9 cellular contexts compared by ENCODE assay signal in the genomic region with DNA sequence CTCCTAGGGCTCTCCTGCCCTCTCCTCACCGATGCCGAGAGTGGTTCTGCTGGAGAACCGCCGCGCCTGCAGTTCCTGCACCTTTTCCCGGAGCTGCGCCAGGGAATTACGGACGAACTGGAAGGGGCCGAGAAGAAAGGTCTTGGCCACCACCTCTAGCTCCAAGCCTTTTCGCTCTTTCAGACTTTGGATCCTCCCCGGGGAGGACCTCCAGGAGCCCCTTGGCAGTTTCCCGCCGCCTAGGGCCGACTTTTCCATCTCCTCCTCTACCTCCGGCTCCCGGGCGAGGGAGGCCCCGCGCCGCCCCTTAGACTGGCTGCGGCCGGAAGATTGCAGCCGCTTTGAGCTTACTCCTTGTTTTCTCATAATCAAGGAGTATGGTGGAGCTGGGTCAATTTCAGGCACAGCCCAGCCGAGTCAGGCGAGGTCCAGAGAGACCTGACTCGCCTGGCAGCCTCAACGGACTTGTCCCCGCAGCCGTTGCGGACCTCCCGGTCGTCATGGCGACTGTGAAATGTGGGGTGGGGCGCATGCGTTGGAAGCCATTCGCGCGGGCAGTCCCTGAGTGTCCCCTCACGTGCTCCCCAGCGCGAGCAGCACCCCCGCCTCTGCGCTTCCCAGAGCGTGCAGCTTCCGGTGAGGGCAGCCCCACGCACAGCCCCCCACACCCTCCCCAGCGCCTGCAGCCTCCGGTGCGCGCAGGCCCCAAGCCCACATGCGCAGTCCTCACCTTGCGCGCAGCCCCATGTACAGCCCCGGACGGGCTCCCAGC. TPM values are rescaled to one million over a fixed set of nuclear protein-coding genes. Genes with fewer than 3 reads are reported as not detected.
DNase-seq lines count a peak whose midpoint lies in the region; ATAC-seq and TF ChIP-seq lines count a peak whose summit lies in the region.
"Had no signal": no experiment of that assay in that cellular context is flagged by ENCODE, and none has a peak within 500 bp of the region (broad histone marks: within the 10 kb centered on the region; RNA-seq: fewer than 3 reads in every experiment).

TSS of gene DPY19L2 (minus strand) at position 466 of the 772 bp plus-strand sequence. CDS start at position 366, 100 bp downstream.

- TF ChIP-seq EP300 in Ishikawa (IDR thresholded peaks at IDR 0.05; ENCODE audit: borderline replicate concordance), result no peak

- WGBS in iPS DF 6.9 (ENCODE audit: insufficient coverage, insufficient read length), result no CpG with 5 or more reads among the region's 56 CpGs

- H3K9me3 Mint-ChIP-seq in brain, result peaks cover 0 to 5% (median 0%) of the 10 kb centered on the region in 5 experiments

- peak within 1 kb of the TSS; percentile 59; the same call in 1 of the 2 replicates for H3K4me3 ChIP-seq in iPS DF 6.9 (ENCODE audit: low read length)

- H3K9me3 ChIP-seq in iPS DF 6.9 (ENCODE audit: control insufficient read depth, insufficient read depth, low read length), result no peaks in the 10 kb centered on the region

- H3K36me3 Mint-ChIP-seq in brain, result peaks cover 4% of the 10 kb centered on the region

- TF ChIP-seq CTCF in brain (conservative IDR thresholded peaks at IDR 0.05), result no peak

- peak; percentile 80 for ATAC-seq in GM19438 (IDR thresholded peaks at IDR 0.05; ENCODE audit: low read depth, unreplicated experiment)
- ATAC-seq: HCT116 had no signal

- no peak within 1 kb of the TSS for H3K27ac ChIP-seq in iPS DF 6.9 (ENCODE audit: low read length)

- no peaks in the 10 kb centered on the region for H3K27me3 ChIP-seq in iPS DF 6.9 (ENCODE audit: control insufficient read depth, insufficient read depth, low read length)

- no peak; the same call in 1 of the 2 replicates for TF ChIP-seq RAD21 in Ishikawa (IDR thresholded peaks at IDR 0.05; ENCODE audit: low read depth)

- peaks cover 55% of the 10 kb centered on the region for H3K4me1 Mint-ChIP-seq in brain

- H3K27ac Mint-ChIP-seq in brain, result peak within 1 kb of the TSS; percentile 42 to 91 (median 81)

- no peaks in the 10 kb centered on the region for H3K4me1 ChIP-seq in iPS DF 6.9 (ENCODE audit: control insufficient read depth, insufficient read depth, low read length)

- H3K27me3 Mint-ChIP-seq in brain, result peaks cover 7% of the 10 kb centered on the region

- no peaks in the 10 kb centered on the region for H3K36me3 ChIP-seq in iPS DF 6.9 (ENCODE audit: control insufficient read depth, insufficient read depth, low read length)

- peak; percentile 36 to 45 for DNase-seq in AML-193 (lab: John Stamatoyannopoulos, UW)
- DNase-seq in T-helper 2 cell, result peak in 3 of 5 experiments; percentile 15 to 64 (median 45)
- peak; percentile 43 for DNase-seq in iPS DF 6.9 (ENCODE audit: low read depth, low spot score)
- peak; percentile 97 for DNase-seq in retina
- DNase-seq in 8988T, result no peak

- H3K4me3 Mint-ChIP-seq in brain, result peak within 1 kb of the TSS; percentile 91 to 94 (median 92)

TF ChIP-seq in Ishikawa, 13 proteins besides CTCF, POLR2A, EP300 and RAD21:
- TF ChIP-seq TEAD4 (IDR thresholded peaks at IDR 0.05) (no peak), ZBTB7A (IDR thresholded peaks at IDR 0.05; ENCODE audit: low read depth) (peak; percentile 72), FOXM1 (IDR thresholded peaks at IDR 0.05; ENCODE audit: borderline replicate concordance, low read depth) (no peak), TCF12 (IDR thresholded peaks at IDR 0.05; ENCODE audit: low read depth) (no peak), EGR1 (IDR thresholded peaks at IDR 0.05) (no peak), TAF1 (IDR thresholded peaks at IDR 0.05; ENCODE audit: low read depth) (0 out of 2 replicates have a peak, but pooled peaks have one; percentile 39), NFIC (IDR thresholded peaks at IDR 0.05) (no peak), YY1 (IDR thresholded peaks at IDR 0.05; ENCODE audit: low read depth) (peak; percentile 75), CREB1 (IDR thresholded peaks at IDR 0.05; ENCODE audit: low read depth) (no peak), CEBPB (IDR thresholded peaks at IDR 0.05) (no peak)
- TF ChIP-seq, protein P1, sequence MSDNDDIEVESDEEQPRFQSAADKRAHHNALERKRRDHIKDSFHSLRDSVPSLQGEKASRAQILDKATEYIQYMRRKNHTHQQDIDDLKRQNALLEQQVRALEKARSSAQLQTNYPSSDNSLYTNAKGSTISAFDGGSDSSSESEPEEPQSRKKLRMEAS (IDR thresholded peaks at IDR 0.05), result peak; percentile 93
- TF ChIP-seq, protein P2, sequence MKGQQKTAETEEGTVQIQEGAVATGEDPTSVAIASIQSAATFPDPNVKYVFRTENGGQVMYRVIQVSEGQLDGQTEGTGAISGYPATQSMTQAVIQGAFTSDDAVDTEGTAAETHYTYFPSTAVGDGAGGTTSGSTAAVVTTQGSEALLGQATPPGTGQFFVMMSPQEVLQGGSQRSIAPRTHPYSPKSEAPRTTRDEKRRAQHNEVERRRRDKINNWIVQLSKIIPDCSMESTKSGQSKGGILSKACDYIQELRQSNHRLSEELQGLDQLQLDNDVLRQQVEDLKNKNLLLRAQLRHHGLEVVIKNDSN (IDR thresholded peaks at IDR 0.05), result peak; percentile 86; the same call in 1 of the 2 replicates
- TF ChIP-seq, protein P3, sequence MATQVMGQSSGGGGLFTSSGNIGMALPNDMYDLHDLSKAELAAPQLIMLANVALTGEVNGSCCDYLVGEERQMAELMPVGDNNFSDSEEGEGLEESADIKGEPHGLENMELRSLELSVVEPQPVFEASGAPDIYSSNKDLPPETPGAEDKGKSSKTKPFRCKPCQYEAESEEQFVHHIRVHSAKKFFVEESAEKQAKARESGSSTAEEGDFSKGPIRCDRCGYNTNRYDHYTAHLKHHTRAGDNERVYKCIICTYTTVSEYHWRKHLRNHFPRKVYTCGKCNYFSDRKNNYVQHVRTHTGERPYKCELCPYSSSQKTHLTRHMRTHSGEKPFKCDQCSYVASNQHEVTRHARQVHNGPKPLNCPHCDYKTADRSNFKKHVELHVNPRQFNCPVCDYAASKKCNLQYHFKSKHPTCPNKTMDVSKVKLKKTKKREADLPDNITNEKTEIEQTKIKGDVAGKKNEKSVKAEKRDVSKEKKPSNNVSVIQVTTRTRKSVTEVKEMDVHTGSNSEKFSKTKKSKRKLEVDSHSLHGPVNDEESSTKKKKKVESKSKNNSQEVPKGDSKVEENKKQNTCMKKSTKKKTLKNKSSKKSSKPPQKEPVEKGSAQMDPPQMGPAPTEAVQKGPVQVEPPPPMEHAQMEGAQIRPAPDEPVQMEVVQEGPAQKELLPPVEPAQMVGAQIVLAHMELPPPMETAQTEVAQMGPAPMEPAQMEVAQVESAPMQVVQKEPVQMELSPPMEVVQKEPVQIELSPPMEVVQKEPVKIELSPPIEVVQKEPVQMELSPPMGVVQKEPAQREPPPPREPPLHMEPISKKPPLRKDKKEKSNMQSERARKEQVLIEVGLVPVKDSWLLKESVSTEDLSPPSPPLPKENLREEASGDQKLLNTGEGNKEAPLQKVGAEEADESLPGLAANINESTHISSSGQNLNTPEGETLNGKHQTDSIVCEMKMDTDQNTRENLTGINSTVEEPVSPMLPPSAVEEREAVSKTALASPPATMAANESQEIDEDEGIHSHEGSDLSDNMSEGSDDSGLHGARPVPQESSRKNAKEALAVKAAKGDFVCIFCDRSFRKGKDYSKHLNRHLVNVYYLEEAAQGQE (IDR thresholded peaks at IDR 0.05; ENCODE audit: low read depth), result no peak

RNA-seq across cellular contexts. Expression of gene DPY19L2, which starts in this region (rescaled TPM):
- 3.7 TPM for polyA plus RNA-seq in brain (ENCODE audit: insufficient read depth, low read depth, low replicate concordance)
